ENCODE assay signal across 18 cellular contexts in the genomic region with DNA sequence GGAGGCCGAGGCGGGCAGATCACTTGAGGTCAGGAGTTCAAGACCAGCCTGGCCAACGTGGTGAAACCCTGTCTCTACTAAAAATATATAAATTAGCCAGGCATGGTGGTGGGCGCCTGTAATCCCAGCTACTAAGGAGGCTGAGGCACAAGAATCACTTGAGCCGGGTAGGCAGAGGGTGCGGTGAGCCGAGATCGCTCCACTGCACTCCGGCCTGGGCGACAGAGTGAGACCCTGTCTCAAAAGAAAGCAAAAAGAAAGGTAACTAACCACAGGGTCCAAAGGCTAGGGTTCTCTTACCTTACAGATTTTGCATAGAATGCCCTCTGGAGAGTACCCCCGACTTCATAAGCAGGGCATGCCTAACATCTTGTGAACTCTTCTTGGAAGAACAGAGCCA. TPM values are rescaled to one million over a fixed set of nuclear protein-coding genes. Genes with fewer than 3 reads are reported as not detected.
DNase-seq lines count a peak whose midpoint lies in the region; ATAC-seq, FAIRE-seq and TF ChIP-seq lines count a peak whose summit lies in the region.
"Not testable (repeated sequence)": the region's sequence is repeated elsewhere in the genome, so short reads cannot be mapped to it uniquely, and the experiment has no call there.
"Had no signal": no experiment of that assay in that cellular context is flagged by ENCODE, and none has a peak within 500 bp of the region (broad histone marks: within the 10 kb centered on the region; RNA-seq: fewer than 3 reads in every experiment).

No MANE protein-coding gene starts in this region.

- ATAC-seq in CD4-positive, alpha-beta T cell (ENCODE audit: poor library complexity), result not testable (repeated sequence)
- ATAC-seq in activated T-cell treated with anti-CD3 and anti-CD28 coated beads, Interleukin-2, amount 50 U/mL, for 72 hours (replicated peaks in 1 of 2), result peak; percentile 1 to 4

- peak overlapping the region; percentile 86 for H3K4me3 Mint-ChIP-seq in CD4-positive, alpha-beta T cell
- H3K4me3 Mint-ChIP-seq in T-helper 2 cell treated with Interferon-gamma antibody and Interleukin-4, amounts not matched to agents 5 μg/mL and 100 μg/mL, for 36 hours, result peak overlapping the region; percentile 66
- peak overlapping the region; percentile 71 to 84 for H3K4me3 Mint-ChIP-seq in activated T-cell treated with anti-CD3 and anti-CD28 coated beads, Interleukin-2, amount 50 U/mL, for 72 hours
- not testable (repeated sequence) for H3K4me3 Mint-ChIP-seq in astrocyte (ENCODE audit: unreplicated experiment)

- not testable (repeated sequence) for H3K9me3 ChIP-seq in CD4-positive, alpha-beta T cell (ENCODE audit: control insufficient read depth, low read length); astrocyte (ENCODE audit: insufficient read depth, low read depth, low read length); right atrium auricular region; sigmoid colon; uterus

- H3K27me3 ChIP-seq in CD4-positive, alpha-beta T cell (ENCODE audit: control insufficient read depth, insufficient read depth, low read length); KMS-11 (ENCODE audit: insufficient read depth, low read depth); right atrium auricular region; sigmoid colon; uterus: not testable (repeated sequence)
- peaks cover 35% of the 10 kb centered on the region for H3K27me3 ChIP-seq in astrocyte (ENCODE audit: insufficient read depth, low read length)

- not testable (repeated sequence) for TF ChIP-seq POLR2A in sigmoid colon (IDR thresholded peaks at IDR 0.05); uterus (IDR thresholded peaks at IDR 0.05)

- 73 to 82% methylated on average over 11 of the region's 11 CpGs for WGBS in sigmoid colon, 2 donors

- not testable (repeated sequence) for TF ChIP-seq CTCF in CD4-positive, alpha-beta T cell (IDR thresholded peaks at IDR 0.05); KMS-11 (conservative IDR thresholded peaks at IDR 0.05; ENCODE audit: low read depth, low read length); astrocyte (IDR thresholded peaks at IDR 0.05; ENCODE audit: insufficient read depth, low read depth, low read length); right atrium auricular region (IDR thresholded peaks at IDR 0.05); sigmoid colon (IDR thresholded peaks at IDR 0.05); uterus (IDR thresholded peaks at IDR 0.05)

- not testable (repeated sequence) for FAIRE-seq in astrocyte (lab: Jason Lieb, UNC)

- intact Hi-C loops in CD4-positive, alpha-beta T cell (cut with DNase I, micrococcal nuclease), result loop anchor here (1.0 to 10.0 kb wide), 7 partner anchors 9 to 1700 kb away; partner anchors contain the start of genes ALG11 (in 1 of the 2), ATP7B (in 1 of the 2), CKAP2 (in 1 of the 2) and INTS6 (in 1 of the 2)
- intact Hi-C loops in sigmoid colon (cut with DNase I); uterus (cut with DNase I; ENCODE audit: low total_unique reads): not testable (repeated sequence)

- H3K36me3 Mint-ChIP-seq in CD4-positive, alpha-beta T cell (ENCODE audit: low read depth), result peaks cover 46% of the 10 kb centered on the region
- not testable (repeated sequence) for H3K36me3 Mint-ChIP-seq in T-helper 2 cell treated with Interferon-gamma antibody and Interleukin-4, amounts not matched to agents 5 μg/mL and 100 μg/mL, for 36 hours (ENCODE audit: low read depth); activated T-cell treated with anti-CD3 and anti-CD28 coated beads, Interleukin-2, amount 50 U/mL, for 72 hours (ENCODE audit: insufficient read depth in 2 of 2); astrocyte (ENCODE audit: low read depth, unreplicated experiment)

- H3K4me3 ChIP-seq in KMS-11 (IDR thresholded peaks at IDR 0.05; ENCODE audit: insufficient read depth, low read depth, low read length); astrocyte (ENCODE audit: insufficient read depth, low read depth, low read length); right atrium auricular region; sigmoid colon; uterus: not testable (repeated sequence)

- peak overlapping the region; percentile 79 for H3K27ac ChIP-seq in CD4-positive, alpha-beta T cell (ENCODE audit: low read depth, low read length)
- H3K27ac ChIP-seq in KMS-11, result peak overlapping the region; percentile 29; the same call in 1 of the 2 replicates
- H3K27ac ChIP-seq in astrocyte (ENCODE audit: low read depth, low read length), result not testable (repeated sequence)
- peak overlapping the region; percentile 41 to 72 for H3K27ac ChIP-seq in right atrium auricular region
- H3K27ac ChIP-seq in sigmoid colon, result peak overlapping the region in 3 of 4 donors; percentile 20 to 79 (median 67)
- peak overlapping the region; percentile 63 to 69 for H3K27ac ChIP-seq in uterus

- peak overlapping the region; percentile 36 for H3K4me2 ChIP-seq in KMS-11
- H3K4me2 ChIP-seq in astrocyte (ENCODE audit: low read length), result peak overlapping the region; percentile 15

- CTCF ChIA-PET in CD4-positive, alpha-beta T cell (lab: Charles Lee), result interaction anchor here (1.0 kb wide), 1 partner anchor 20 kb away, joined by 4 read pairs; the partner anchor contains the start of gene TMEM272

- H3K79me2 ChIP-seq in KMS-11 (ENCODE audit: insufficient read depth, low read depth); astrocyte (ENCODE audit: insufficient read depth, low read length): not testable (repeated sequence)

- H2AFZ ChIP-seq in KMS-11 (ENCODE audit: low read depth), result peak overlapping the region; percentile 34; the same call in 1 of the 2 replicates
- not testable (repeated sequence) for H2AFZ ChIP-seq in astrocyte (ENCODE audit: low read depth, low read length)

- peaks cover 41% of the 10 kb centered on the region for H3K4me1 ChIP-seq in KMS-11 (ENCODE audit: low read depth, poor library complexity, severe bottlenecking)
- not testable (repeated sequence) for H3K4me1 ChIP-seq in astrocyte (ENCODE audit: insufficient read depth, low read length); uterus
- H3K4me1 ChIP-seq in right atrium auricular region, result peaks cover 0 to 53% of the 10 kb centered on the region in 2 donors
- H3K4me1 ChIP-seq in sigmoid colon, result peaks cover 0 to 40% (median 37%) of the 10 kb centered on the region in 4 donors

- H3K9me3 Mint-ChIP-seq in CD4-positive, alpha-beta T cell; T-helper 2 cell treated with Interferon-gamma antibody and Interleukin-4, amounts not matched to agents 5 μg/mL and 100 μg/mL, for 36 hours; activated T-cell treated with anti-CD3 and anti-CD28 coated beads, Interleukin-2, amount 50 U/mL, for 72 hours; astrocyte (ENCODE audit: unreplicated experiment): not testable (repeated sequence)

- H3K9ac ChIP-seq in KMS-11; astrocyte (ENCODE audit: low read length): not testable (repeated sequence)

- TF ChIP-seq EP300 in sigmoid colon (IDR thresholded peaks at IDR 0.05), result not testable (repeated sequence)

- not testable (repeated sequence) for H4K20me1 ChIP-seq in KMS-11 (ENCODE audit: insufficient read depth); astrocyte (ENCODE audit: insufficient read depth, low read length)

- H3K27me3 Mint-ChIP-seq in CD4-positive, alpha-beta T cell; activated T-cell treated with anti-CD3 and anti-CD28 coated beads, Interleukin-2, amount 50 U/mL, for 72 hours (ENCODE audit: low read depth): not testable (repeated sequence)
- peaks cover 54% of the 10 kb centered on the region for H3K27me3 Mint-ChIP-seq in T-helper 2 cell treated with Interferon-gamma antibody and Interleukin-4, amounts not matched to agents 5 μg/mL and 100 μg/mL, for 36 hours (ENCODE audit: low read depth)
- peaks cover 40% of the 10 kb centered on the region for H3K27me3 Mint-ChIP-seq in astrocyte (ENCODE audit: low read depth, unreplicated experiment)

- peak overlapping the region; percentile 89 for H3K27ac Mint-ChIP-seq in CD4-positive, alpha-beta T cell
- H3K27ac Mint-ChIP-seq in T-helper 2 cell treated with Interferon-gamma antibody and Interleukin-4, amounts not matched to agents 5 μg/mL and 100 μg/mL, for 36 hours, result peak overlapping the region; percentile 65
- H3K27ac Mint-ChIP-seq in activated T-cell treated with anti-CD3 and anti-CD28 coated beads, Interleukin-2, amount 50 U/mL, for 72 hours, result peak overlapping the region; percentile 87
- not testable (repeated sequence) for H3K27ac Mint-ChIP-seq in astrocyte (ENCODE audit: unreplicated experiment)

- peaks cover 88% of the 10 kb centered on the region for H3K4me1 Mint-ChIP-seq in CD4-positive, alpha-beta T cell (ENCODE audit: low read depth)
- peaks cover 62% of the 10 kb centered on the region for H3K4me1 Mint-ChIP-seq in T-helper 2 cell treated with Interferon-gamma antibody and Interleukin-4, amounts not matched to agents 5 μg/mL and 100 μg/mL, for 36 hours (ENCODE audit: low read depth)
- H3K4me1 Mint-ChIP-seq in activated T-cell treated with anti-CD3 and anti-CD28 coated beads, Interleukin-2, amount 50 U/mL, for 72 hours (ENCODE audit: low read depth), result peaks cover 98% of the 10 kb centered on the region
- H3K4me1 Mint-ChIP-seq in astrocyte (ENCODE audit: low read depth, unreplicated experiment), result not testable (repeated sequence)

- not testable (repeated sequence) for DNase-seq in CD4-positive, alpha-beta T cell; T-helper 2 cell treated with Interferon-gamma antibody and Interleukin-4, amounts not matched to agents 5 μg/mL and 100 μg/mL, for 36 hours (ENCODE audit: low spot score); activated T-cell treated with anti-CD3 and anti-CD28 coated beads, Interleukin-2, amount 50 U/mL, for 72 hours; astrocyte (ENCODE audit: low read depth); right atrium auricular region (ENCODE audit: low spot score); uterus
- DNase-seq in sigmoid colon, result peak; percentile 26

- not testable (repeated sequence) for H3K36me3 ChIP-seq in KMS-11 (ENCODE audit: insufficient read depth); astrocyte (ENCODE audit: insufficient read depth, low read length); right atrium auricular region; sigmoid colon; uterus

- POLR2A ChIA-PET in CD4-positive, alpha-beta T cell (lab: Charles Lee), result interaction anchor here (0.6 to 10.0 kb wide), 11 partner anchors 10 to 631 kb away, joined by 3 to 153 read pairs (median 5); partner anchors contain the start of genes ALG11, ATP7B and INTS6

RNA-seq across cellular contexts. Expression of gene TMEM272, which starts 20.3 kb away (rescaled TPM):
- 1 to 10 TPM; 2.7 to 2.8 TPM for total RNA-seq in CD4-positive, alpha-beta T cell
- under 1 TPM; 0.19 to 0.30 TPM for total RNA-seq in activated T-cell treated with anti-CD3 and anti-CD28 coated beads, Interleukin-2, amount 50 U/mL, for 72 hours
- total RNA-seq in astrocyte, result 0.05 TPM in 1 of 2 replicates, not detected in the other
- total RNA-seq in right atrium auricular region, result 1 to 10 TPM in 1 of 2 donors, under 1 TPM in 1; 0.74 to 1.1 TPM
- under 1 TPM in 1 of 4 donors, not detected in 3; under 0.01 TPM for total RNA-seq in sigmoid colon
- polyA plus RNA-seq in sigmoid colon, result under 1 TPM in 1 of 3 donors, not detected in 2; 0.28 TPM
- total RNA-seq in uterus, result under 1 TPM in 2 of 4 donors, not detected in 2; 0.14 to 0.52 TPM
- total RNA-seq: A673; Calu3; NCI-H460; T-helper 2 cell treated with Interferon-gamma antibody and Interleukin-4, amounts not matched to agents 100 ng/mL and 5 ng/mL, for 36 hours had no signal
- polyA plus RNA-seq: SK-N-SH had no signal

RNA-seq across cellular contexts. Expression of gene DHRS12, which starts 20.7 kb away (rescaled TPM):
- total RNA-seq in CD4-positive, alpha-beta T cell, result 10 to 100 TPM in 1 of 2 experiments, 1 to 10 TPM in 1; 10.0 to 14.8 TPM
- total RNA-seq in activated T-cell treated with anti-CD3 and anti-CD28 coated beads, Interleukin-2, amount 50 U/mL, for 72 hours, result 1 to 10 TPM; 8.0 to 8.5 TPM
- 4.0 and 4.9 TPM in 2 replicates for total RNA-seq in astrocyte
- total RNA-seq in right atrium auricular region, result 10 to 100 TPM in 1 of 2 donors, 1 to 10 TPM in 1; 9.6 to 10.1 TPM
- total RNA-seq in sigmoid colon, result 10 to 100 TPM; 11.4 to 26.9 (median 14.9) TPM
- polyA plus RNA-seq in sigmoid colon, result 10 to 100 TPM in 2 of 3 donors, 1 to 10 TPM in 1; 7.4 to 23.4 (median 16.2) TPM
- 10 to 100 TPM in 1 of 4 donors, 1 to 10 TPM in 3; 5.4 to 18.8 (median 8.5) TPM for total RNA-seq in uterus

RNA-seq across cellular contexts. Expression of gene CCDC70, which starts 37.1 kb away (rescaled TPM):
- not detected for total RNA-seq in CD4-positive, alpha-beta T cell
- total RNA-seq in activated T-cell treated with anti-CD3 and anti-CD28 coated beads, Interleukin-2, amount 50 U/mL, for 72 hours, result under 1 TPM in 1 of 2 donors, not detected in 1; 0.22 TPM
- total RNA-seq in astrocyte (not detected in 2 replicates), right atrium auricular region (not detected), sigmoid colon (not detected), uterus (not detected)
- not detected for polyA plus RNA-seq in sigmoid colon
- total RNA-seq: A673; Calu3; kidney; lower leg skin; mucosa of descending colon; NCI-H460; right cardiac atrium; T-helper 2 cell treated with Interferon-gamma antibody and Interleukin-4, amounts not matched to agents 100 ng/mL and 5 ng/mL, for 36 hours; temporal lobe had no signal
- polyA plus RNA-seq: SK-N-SH had no signal
